ENCODE assay signal across 9 cellular contexts in the genomic region with DNA sequence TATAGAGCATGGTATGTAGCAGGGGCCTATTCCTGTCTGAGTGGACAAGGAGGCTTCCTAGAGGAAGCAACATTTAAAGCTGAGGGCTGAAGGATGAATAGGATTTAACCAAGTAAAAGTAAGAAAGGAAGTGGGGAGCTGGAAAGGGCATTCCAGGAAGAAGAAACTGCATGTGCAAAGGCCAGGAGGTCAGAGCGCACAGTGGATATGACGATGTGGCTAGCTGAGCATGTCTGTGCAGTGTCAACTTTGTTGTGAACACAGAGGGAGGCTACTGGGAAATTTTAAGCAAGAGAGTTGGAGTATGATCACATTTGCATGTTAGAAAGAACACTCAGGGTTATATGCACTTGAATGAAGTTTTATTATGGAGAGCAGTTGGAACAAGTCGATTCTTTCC. TPM values are rescaled to one million over a fixed set of nuclear protein-coding genes. Genes with fewer than 3 reads are reported as not detected.
DNase-seq lines count a peak whose midpoint lies in the region; ATAC-seq and TF ChIP-seq lines count a peak whose summit lies in the region.
"Had no signal": no experiment of that assay in that cellular context is flagged by ENCODE, and none has a peak within 500 bp of the region (broad histone marks: within the 10 kb centered on the region; RNA-seq: fewer than 3 reads in every experiment).

No MANE protein-coding gene starts in this region.

- H3K79me2 ChIP-seq in mesendoderm (ENCODE audit: control insufficient read depth, insufficient read depth, low read length) = no peaks in the 10 kb centered on the region

- H4K8ac ChIP-seq in mesendoderm (ENCODE audit: low read depth, low read length) = no peak overlapping the region

- H3K9ac ChIP-seq in mesendoderm (ENCODE audit: low read length) = no peak overlapping the region

- no peaks in the 10 kb centered on the region for H3K9me3 ChIP-seq in Panc1 (ENCODE audit: control insufficient read depth, insufficient read depth, low read depth, low read length)

- ATAC-seq in Panc1 = no peak
- no peak for ATAC-seq in stimulated activated effector memory CD8-positive, alpha-beta T cell treated with anti-CD3 and anti-CD28 coated beads, Interleukin-12 subunit alpha, Interleukin-12 subunit beta, amount 100 ng/mL, for 72 hours
- ATAC-seq: GM23338 had no signal

- peaks cover 20% of the 10 kb centered on the region for H3K4me1 ChIP-seq in Panc1 (ENCODE audit: control insufficient read depth, insufficient read depth, low read length)
- H3K4me1 ChIP-seq in mesendoderm (ENCODE audit: control insufficient read depth, low read depth, low read length) = peaks cover 2% of the 10 kb centered on the region

- H3K4me3 ChIP-seq in Panc1 (ENCODE audit: low read depth in 2 of 2, low read length in 2 of 2) (no peak overlapping the region), fibroblast of pulmonary artery (replicated peaks; ENCODE audit: low read depth, low read length) (no peak overlapping the region), mesendoderm (ENCODE audit: low read length) (no peak overlapping the region), brain microvascular endothelial cell (ENCODE audit: low read depth, low read length) (no peak overlapping the region)
- H3K4me3 ChIP-seq: GM23338 had no signal

- no peak overlapping the region for H2BK120ac ChIP-seq in mesendoderm (ENCODE audit: low read depth, low read length)

- H3K27ac Mint-ChIP-seq in Calu3 (ENCODE audit: unreplicated experiment) = peak overlapping the region; percentile 25
- peak overlapping the region; percentile 2 for H3K27ac Mint-ChIP-seq in stimulated activated effector memory CD8-positive, alpha-beta T cell treated with anti-CD3 and anti-CD28 coated beads, Interleukin-12 subunit alpha, Interleukin-12 subunit beta, amount 100 ng/mL, for 72 hours
- H3K27ac Mint-ChIP-seq: GM23338 had no signal

- no peak overlapping the region for H3K18ac ChIP-seq in mesendoderm (ENCODE audit: low read length)

- H3K27me3 Mint-ChIP-seq in Calu3 (ENCODE audit: unreplicated experiment) = no peaks in the 10 kb centered on the region

- TF ChIP-seq CTCF in Calu3 (IDR thresholded peaks at IDR 0.05; ENCODE audit: unreplicated experiment) = no peak
- no peak for TF ChIP-seq CTCF in Panc1 (IDR thresholded peaks at IDR 0.05)
- no peak for TF ChIP-seq CTCF in fibroblast of pulmonary artery (IDR thresholded peaks at IDR 0.05; ENCODE audit: low read length, missing control alignments)
- no peak for TF ChIP-seq CTCF in brain microvascular endothelial cell (IDR thresholded peaks at IDR 0.05; ENCODE audit: low read depth, low read length, missing control alignments)

- H3K36me3 Mint-ChIP-seq in Calu3 (ENCODE audit: insufficient read depth, unreplicated experiment) = peaks cover 45% of the 10 kb centered on the region
- H3K36me3 Mint-ChIP-seq in stimulated activated effector memory CD8-positive, alpha-beta T cell treated with anti-CD3 and anti-CD28 coated beads, Interleukin-12 subunit alpha, Interleukin-12 subunit beta, amount 100 ng/mL, for 72 hours = no peaks in the 10 kb centered on the region

- H3K4me3 Mint-ChIP-seq in Calu3 (ENCODE audit: low read depth, unreplicated experiment) = no peak overlapping the region
- H3K4me3 Mint-ChIP-seq in stimulated activated effector memory CD8-positive, alpha-beta T cell treated with anti-CD3 and anti-CD28 coated beads, Interleukin-12 subunit alpha, Interleukin-12 subunit beta, amount 100 ng/mL, for 72 hours = peak overlapping the region; percentile 3
- H3K4me3 Mint-ChIP-seq: GM23338 had no signal

- H3K79me1 ChIP-seq in mesendoderm (ENCODE audit: low read length) = no peaks in the 10 kb centered on the region

- no peak overlapping the region for H2BK5ac ChIP-seq in mesendoderm (ENCODE audit: low read length)

- no peak for DNase-seq in Calu3
- no peak for DNase-seq in Panc1 (ENCODE audit: low read depth, low spot score)
- peak; percentile 17 for DNase-seq in fibroblast of pulmonary artery (ENCODE audit: low read depth)
- DNase-seq in stimulated activated effector memory CD8-positive, alpha-beta T cell treated with anti-CD3 and anti-CD28 coated beads, Interleukin-12 subunit alpha, Interleukin-12 subunit beta, amount 100 ng/mL, for 72 hours (ENCODE audit: low spot score in 2 of 2) = no peak
- DNase-seq in hippocampal formation (lab: John Stamatoyannopoulos, UW) = no peak
- no peak for DNase-seq in mesendoderm
- no peak for DNase-seq in superior temporal gyrus (ENCODE audit: extremely low spot score)
- no peak for DNase-seq in brain microvascular endothelial cell

- in situ Hi-C loops in Panc1 (cut with HindIII; ENCODE audit: low pct_unique_long_range_greater_than_20kb, low sequenced_read_pairs) = no loop called here
- in situ Hi-C loops in brain microvascular endothelial cell (cut with HindIII; ENCODE audit: low pct_ligation_motif_present, low sequenced_read_pairs) = no loop called here

- intact Hi-C loops in Calu3 (cut with micrococcal nuclease; ENCODE audit: unreplicated experiment) = loop anchor here (10.0 kb wide), 2 partner anchors 262 to 482 kb away; a partner anchor contains a TSS
- intact Hi-C loops in Panc1 (cut with micrococcal nuclease; ENCODE audit: unreplicated experiment) = no loop called here

- H3K4me1 Mint-ChIP-seq in Calu3 (ENCODE audit: low read depth, unreplicated experiment) = peaks cover 57% of the 10 kb centered on the region
- H3K4me1 Mint-ChIP-seq in stimulated activated effector memory CD8-positive, alpha-beta T cell treated with anti-CD3 and anti-CD28 coated beads, Interleukin-12 subunit alpha, Interleukin-12 subunit beta, amount 100 ng/mL, for 72 hours = peaks cover 48% of the 10 kb centered on the region

- H3K23ac ChIP-seq in mesendoderm (ENCODE audit: low read length) = no peak overlapping the region

- no peak overlapping the region for H4K5ac ChIP-seq in mesendoderm (ENCODE audit: low read length)

- POLR2A ChIA-PET in Panc1 (lab: Charles Lee) = no interaction called here

- H3K27me3 ChIP-seq in Panc1 (ENCODE audit: control insufficient read depth, insufficient read depth, low read length) (no peaks in the 10 kb centered on the region), mesendoderm (ENCODE audit: insufficient read depth, low read length, poor library complexity) (no peaks in the 10 kb centered on the region), brain microvascular endothelial cell (replicated peaks) (no peaks in the 10 kb centered on the region)

- no peak overlapping the region for H3K4ac ChIP-seq in mesendoderm (ENCODE audit: low read depth, low read length)

- no peaks in the 10 kb centered on the region for H3K36me3 ChIP-seq in Panc1 (ENCODE audit: control insufficient read depth, insufficient read depth, low read length)
- H3K36me3 ChIP-seq in mesendoderm (ENCODE audit: control insufficient read depth, insufficient read depth, low read length) = no peaks in the 10 kb centered on the region
- no peaks in the 10 kb centered on the region for H3K36me3 ChIP-seq in brain microvascular endothelial cell (replicated peaks)

- no peaks in the 10 kb centered on the region for H3K9me3 Mint-ChIP-seq in Calu3 (ENCODE audit: low read depth, unreplicated experiment)
- H3K9me3 Mint-ChIP-seq in stimulated activated effector memory CD8-positive, alpha-beta T cell treated with anti-CD3 and anti-CD28 coated beads, Interleukin-12 subunit alpha, Interleukin-12 subunit beta, amount 100 ng/mL, for 72 hours = no peaks in the 10 kb centered on the region
- H3K9me3 Mint-ChIP-seq: GM23338 had no signal

- no peak overlapping the region for H3K4me2 ChIP-seq in mesendoderm (ENCODE audit: low read length)
- H3K4me2 ChIP-seq: GM23338 had no signal

- no peak overlapping the region for H2AK5ac ChIP-seq in mesendoderm (ENCODE audit: low read length)

- CTCF ChIA-PET in Calu3 (lab: Charles Lee) (no interaction called here), Panc1 (lab: Charles Lee) (no interaction called here)

- BruUV-seq in Calu3 (replicated peaks; lab: Mats Ljungman, UMichigan) (no TSS peak), Panc1 (replicated peaks; lab: Mats Ljungman, UMichigan) (no TSS peak)

- no peak overlapping the region for H2BK15ac ChIP-seq in mesendoderm (replicated peaks; ENCODE audit: low read depth)

- H3K27ac ChIP-seq in Panc1 (ENCODE audit: low read length) (peak overlapping the region; percentile 36; the same call in 1 of the 2 replicates), mesendoderm (ENCODE audit: low read depth, low read length) (no peak overlapping the region), brain microvascular endothelial cell (no peak overlapping the region)

- H3K56ac ChIP-seq in mesendoderm (ENCODE audit: low read length) = no peak overlapping the region

- no CpG with 5 or more reads among the region's 3 CpGs for WGBS in mesendoderm (ENCODE audit: extremely low coverage, insufficient coverage, low lambda C conversion rate)

RNA-seq across cellular contexts. Expression of a gene that starts 28.6 kb away (rescaled TPM):
- 76.5 and 89.3 TPM in 2 replicates for total RNA-seq in Calu3 (2022)
- total RNA-seq in Panc1 (2021; ENCODE audit: unreplicated experiment) = 70.0 TPM
- 74.0 TPM for polyA plus RNA-seq in Panc1 (2012; ENCODE audit: insufficient read length)
- polyA plus RNA-seq in mesendoderm (2013, experiment 1 of 2) = 11.0 TPM
- polyA plus RNA-seq in mesendoderm (2013, experiment 2 of 2) = 12.2 TPM
